Comparison of ENCODE assay signal across 8 cellular contexts in genomic region chr2:240560084-240560479, GRCh38. TPM values are rescaled to one million over a fixed set of nuclear protein-coding genes. Genes with fewer than 3 reads are reported as not detected.
DNase-seq lines count a peak whose midpoint lies in the region; ATAC-seq and TF ChIP-seq lines count a peak whose summit lies in the region.

Gene DUSP28 (plus strand): TSS chr2:240560357. CDS start chr2:240560685, 328 bp downstream.

- DNase-seq in AG04450 (ENCODE audit: low read depth, low spot score) (no peak), NCI-H2227 treated with DMSO at 0.1 percent for 48 hours (lab: John Stamatoyannopoulos, UW) (peak; percentile 74), kidney glomerular epithelial cell (lab: John Stamatoyannopoulos, UW) (peak; percentile 48)
- DNase-seq in activated CD4-positive, CD25-positive, alpha-beta regulatory T cell treated with anti-CD3 and anti-CD28 coated beads, Interleukin-2, amount 50 U/mL, for 16 hours (ENCODE audit: low read depth, low spot score) = peak; percentile 78
- peak; percentile 83 to 88 for DNase-seq in central memory CD8-positive, alpha-beta T cell (ENCODE audit: low spot score in 2 of 2)
- DNase-seq in stimulated activated CD4-positive, alpha-beta T cell treated with anti-CD3 and anti-CD28 coated beads, Interleukin-1b, Interleukin-23, amount 100 ng/mL, for 24 hours (ENCODE audit: low read depth in 4 of 4, low spot score in 1 of 4) = peak; percentile 75 to 89 (median 79)

- H3K27ac ChIP-seq in AG04450 (ENCODE audit: low read depth, low read length) = peak within 1 kb of the TSS; percentile 88

- CTCF ChIA-PET in AG04450 (lab: Charles Lee) = interaction anchor here (1.3 kb wide), 1 partner anchor 9 kb away, joined by 4 read pairs; no protein-coding TSS in a partner anchor

- TF ChIP-seq CTCF in AG04450 (IDR thresholded peaks at IDR 0.05; ENCODE audit: low read depth, low read length) = no peak

- ATAC-seq in GM18861 (IDR thresholded peaks at IDR 0.05; ENCODE audit: unreplicated experiment) (peak; percentile 39), HG03064 (IDR thresholded peaks at IDR 0.05; ENCODE audit: low read depth, unreplicated experiment) (peak; percentile 54)
- ATAC-seq in central memory CD8-positive, alpha-beta T cell (replicated peaks; ENCODE audit: extremely low read depth, poor library complexity, severe bottlenecking) = peak; percentile 66

- peaks cover 58% of the 10 kb centered on the region for H3K4me1 Mint-ChIP-seq in central memory CD8-positive, alpha-beta T cell

- H3K9me3 ChIP-seq in AG04450 (ENCODE audit: control insufficient read depth, insufficient read depth, low read length) = no peaks in the 10 kb centered on the region; the same call in 1 of the 2 replicates

- peak within 1 kb of the TSS; percentile 87 for H3K4me3 Mint-ChIP-seq in central memory CD8-positive, alpha-beta T cell

- POLR2A ChIA-PET in AG04450 (lab: Yijun Ruan, JAX) = interaction anchor here (1.4 to 2.1 kb wide), 2 partner anchors 26 to 355 kb away, joined by 3 to 22 read pairs; partner anchors contain the start of gene CAPN10

- H3K27me3 Mint-ChIP-seq in central memory CD8-positive, alpha-beta T cell = no peaks in the 10 kb centered on the region

- no peaks in the 10 kb centered on the region for H3K9me3 Mint-ChIP-seq in central memory CD8-positive, alpha-beta T cell

- peak within 1 kb of the TSS; percentile 91 for H3K27ac Mint-ChIP-seq in central memory CD8-positive, alpha-beta T cell (ENCODE audit: low read depth)

- peaks cover 27% of the 10 kb centered on the region for H3K36me3 Mint-ChIP-seq in central memory CD8-positive, alpha-beta T cell (ENCODE audit: insufficient read depth)

- no peaks in the 10 kb centered on the region for H3K27me3 ChIP-seq in AG04450 (ENCODE audit: control insufficient read depth, insufficient read depth, low read length)

- H3K4me3 ChIP-seq in AG04450 (ENCODE audit: low read depth, low read length) = peak within 1 kb of the TSS; percentile 70

RNA-seq across cellular contexts. Expression of gene DUSP28, which starts in this region (rescaled TPM):
- polyA plus RNA-seq in AG04450 (2011; rRNA removed) = 4.4 and 6.1 TPM in 2 replicates
- 1.1 TPM in 2 replicates for polyA minus RNA-seq in AG04450 (2011; rRNA and poly(A)+ RNA removed)
